In the genomic region with DNA sequence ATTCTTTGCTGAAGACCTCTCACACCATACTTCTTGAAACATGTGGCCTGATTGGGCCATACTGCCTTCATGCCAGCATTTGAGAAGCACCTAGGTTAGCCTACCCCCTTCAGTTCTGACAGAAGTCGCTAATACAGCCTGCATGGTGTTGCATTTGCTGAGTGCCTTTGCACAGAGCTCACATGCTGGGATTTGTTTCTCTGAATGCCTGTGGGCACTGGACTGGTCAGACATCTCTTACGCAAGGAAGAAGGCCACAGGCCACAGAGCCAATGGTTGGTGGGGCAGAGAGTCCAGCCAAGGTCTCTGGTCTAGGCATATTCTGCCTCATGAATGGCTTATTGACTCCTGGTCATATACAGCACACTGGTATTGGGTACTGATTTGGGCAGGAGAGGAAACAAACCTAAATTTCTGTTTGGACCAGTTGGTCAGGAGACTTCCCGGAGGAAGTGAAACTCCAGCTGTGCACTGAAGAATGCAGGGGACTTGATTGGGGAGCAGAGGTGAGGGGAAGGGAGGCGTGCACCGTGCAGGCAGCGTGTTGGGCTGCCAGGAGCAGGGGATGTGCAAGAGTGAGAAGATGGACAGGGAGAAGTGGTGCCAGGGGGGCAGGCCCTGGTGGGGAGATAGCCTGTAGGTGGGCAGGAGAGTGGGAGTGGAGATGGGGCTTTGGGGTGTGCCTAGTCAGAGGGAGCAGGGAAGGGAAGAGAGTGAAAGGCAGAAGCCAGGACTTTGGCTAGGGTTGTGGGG, we compare ENCODE assay signal across 11 cellular contexts. TPM values are rescaled to one million over a fixed set of nuclear protein-coding genes. Genes with fewer than 3 reads are reported as not detected.
DNase-seq lines count a peak whose midpoint lies in the region; ATAC-seq and TF ChIP-seq lines count a peak whose summit lies in the region.
"Had no signal": no experiment of that assay in that cellular context is flagged by ENCODE, and none has a peak within 500 bp of the region (broad histone marks: within the 10 kb centered on the region; RNA-seq: fewer than 3 reads in every experiment).

No MANE protein-coding gene starts in this region.

- intact Hi-C loops in CD4-positive, alpha-beta T cell (cut with DNase I, micrococcal nuclease): no loop called here

- no peak overlapping the region for H3K27ac Mint-ChIP-seq in activated CD8-positive, alpha-beta memory T cell treated with anti-CD3 and anti-CD28 coated beads, Interleukin-2, amount 10 ng/mL, durations not matched to agents 7 days and 5 days
- peak overlapping the region; percentile 28 for H3K27ac Mint-ChIP-seq in stimulated activated naive B cell treated with anti-CD40 and anti-IgM and Interleukin-4, amounts not matched to agents 10 μg/mL and 1 μg/mL and 100 μg/mL, for 72 hours
- no peak overlapping the region for H3K27ac Mint-ChIP-seq in CD4-positive, alpha-beta T cell
- H3K27ac Mint-ChIP-seq: activated naive CD4-positive, alpha-beta T cell treated with anti-CD3 and anti-CD28 coated beads, Interleukin-2, amount 10 ng/mL, durations not matched to agents 7 days and 5 days had no signal

- no peaks in the 10 kb centered on the region for H3K9me3 ChIP-seq in CD4-positive, alpha-beta T cell (ENCODE audit: control insufficient read depth, low read length)

- no peak overlapping the region for H3K27ac ChIP-seq in CD4-positive, alpha-beta T cell (ENCODE audit: low read depth, low read length)

- peaks cover 2% of the 10 kb centered on the region for H3K4me1 Mint-ChIP-seq in activated CD8-positive, alpha-beta memory T cell treated with anti-CD3 and anti-CD28 coated beads, Interleukin-2, amount 10 ng/mL, durations not matched to agents 7 days and 5 days
- peaks cover 21 to 31% of the 10 kb centered on the region in 2 donors for H3K4me1 Mint-ChIP-seq in stimulated activated naive B cell treated with anti-CD40 and anti-IgM and Interleukin-4, amounts not matched to agents 10 μg/mL and 1 μg/mL and 100 μg/mL, for 72 hours
- H3K4me1 Mint-ChIP-seq in CD4-positive, alpha-beta T cell (ENCODE audit: low read depth): no peaks in the 10 kb centered on the region
- H3K4me1 Mint-ChIP-seq: activated naive CD4-positive, alpha-beta T cell treated with anti-CD3 and anti-CD28 coated beads, Interleukin-2, amount 10 ng/mL, durations not matched to agents 7 days and 5 days had no signal

- CTCF ChIA-PET in activated CD8-positive, alpha-beta memory T cell treated with anti-CD3 and anti-CD28 coated beads, Interleukin-2, amount 10 ng/mL, durations not matched to agents 7 days and 5 days (lab: Charles Lee): no interaction called here
- CTCF ChIA-PET in CD4-positive, alpha-beta T cell (lab: Charles Lee): no interaction called here

- TF ChIP-seq CTCF in choroid plexus epithelial cell (conservative IDR thresholded peaks at IDR 0.05; ENCODE audit: low read depth, low read length): no peak
- TF ChIP-seq CTCF in CD4-positive, alpha-beta T cell (IDR thresholded peaks at IDR 0.05): no peak

- H3K4me3 Mint-ChIP-seq in activated CD8-positive, alpha-beta memory T cell treated with anti-CD3 and anti-CD28 coated beads, Interleukin-2, amount 10 ng/mL, durations not matched to agents 7 days and 5 days: no peak overlapping the region
- peak overlapping the region in 1 of 2 donors; percentile 0 for H3K4me3 Mint-ChIP-seq in stimulated activated naive B cell treated with anti-CD40 and anti-IgM and Interleukin-4, amounts not matched to agents 10 μg/mL and 1 μg/mL and 100 μg/mL, for 72 hours
- H3K4me3 Mint-ChIP-seq in CD4-positive, alpha-beta T cell: no peak overlapping the region
- H3K4me3 Mint-ChIP-seq: activated naive CD4-positive, alpha-beta T cell treated with anti-CD3 and anti-CD28 coated beads, Interleukin-2, amount 10 ng/mL, durations not matched to agents 7 days and 5 days had no signal

- no peaks in the 10 kb centered on the region for H3K27me3 ChIP-seq in CD4-positive, alpha-beta T cell (ENCODE audit: control insufficient read depth, insufficient read depth, low read length)

- H3K9me3 Mint-ChIP-seq in activated CD8-positive, alpha-beta memory T cell treated with anti-CD3 and anti-CD28 coated beads, Interleukin-2, amount 10 ng/mL, durations not matched to agents 7 days and 5 days (ENCODE audit: low read depth): no peaks in the 10 kb centered on the region
- no peaks in the 10 kb centered on the region for H3K9me3 Mint-ChIP-seq in stimulated activated naive B cell treated with anti-CD40 and anti-IgM and Interleukin-4, amounts not matched to agents 10 μg/mL and 1 μg/mL and 100 μg/mL, for 72 hours
- H3K9me3 Mint-ChIP-seq in CD4-positive, alpha-beta T cell: no peaks in the 10 kb centered on the region
- H3K9me3 Mint-ChIP-seq: activated naive CD4-positive, alpha-beta T cell treated with anti-CD3 and anti-CD28 coated beads, Interleukin-2, amount 10 ng/mL, durations not matched to agents 7 days and 5 days had no signal

- H3K36me3 Mint-ChIP-seq in activated CD8-positive, alpha-beta memory T cell treated with anti-CD3 and anti-CD28 coated beads, Interleukin-2, amount 10 ng/mL, durations not matched to agents 7 days and 5 days: peaks cover 18% of the 10 kb centered on the region
- H3K36me3 Mint-ChIP-seq in stimulated activated naive B cell treated with anti-CD40 and anti-IgM and Interleukin-4, amounts not matched to agents 10 μg/mL and 1 μg/mL and 100 μg/mL, for 72 hours: peaks cover 43 to 55% of the 10 kb centered on the region in 2 donors
- H3K36me3 Mint-ChIP-seq in CD4-positive, alpha-beta T cell (ENCODE audit: low read depth): peaks cover 84% of the 10 kb centered on the region

- H3K4me3 ChIP-seq in choroid plexus epithelial cell (ENCODE audit: low read depth, low read length): no peak overlapping the region

- POLR2A ChIA-PET in CD4-positive, alpha-beta T cell (lab: Charles Lee): no interaction called here

- no peak for ATAC-seq in activated CD8-positive, alpha-beta memory T cell treated with anti-CD3 and anti-CD28 coated beads, Interleukin-2, amount 10 ng/mL, durations not matched to agents 7 days and 5 days
- peak; percentile 44 for ATAC-seq in HG03432 (IDR thresholded peaks at IDR 0.05; ENCODE audit: unreplicated experiment)
- peak; percentile 77 to 86 for ATAC-seq in stimulated activated naive B cell treated with anti-CD40 and anti-IgM and Interleukin-4, amounts not matched to agents 10 μg/mL and 1 μg/mL and 100 μg/mL, for 72 hours (replicated peaks)
- no peak for ATAC-seq in CD4-positive, alpha-beta T cell (ENCODE audit: poor library complexity)

- H3K27me3 Mint-ChIP-seq in activated CD8-positive, alpha-beta memory T cell treated with anti-CD3 and anti-CD28 coated beads, Interleukin-2, amount 10 ng/mL, durations not matched to agents 7 days and 5 days: no peaks in the 10 kb centered on the region
- no peaks in the 10 kb centered on the region for H3K27me3 Mint-ChIP-seq in stimulated activated naive B cell treated with anti-CD40 and anti-IgM and Interleukin-4, amounts not matched to agents 10 μg/mL and 1 μg/mL and 100 μg/mL, for 72 hours
- H3K27me3 Mint-ChIP-seq in CD4-positive, alpha-beta T cell: no peaks in the 10 kb centered on the region
- H3K27me3 Mint-ChIP-seq: activated naive CD4-positive, alpha-beta T cell treated with anti-CD3 and anti-CD28 coated beads, Interleukin-2, amount 10 ng/mL, durations not matched to agents 7 days and 5 days had no signal

- peak; percentile 38 for DNase-seq in activated CD8-positive, alpha-beta memory T cell treated with anti-CD3 and anti-CD28 coated beads, Interleukin-2, amount 10 ng/mL, durations not matched to agents 7 days and 5 days
- no peak for DNase-seq in activated CD8-positive, alpha-beta memory T cell treated with anti-CD3 and anti-CD28 coated beads, Interleukin-2, amount 50 U/mL, for 48 hours
- DNase-seq in choroid plexus epithelial cell (ENCODE audit: low read depth): peak; percentile 61
- DNase-seq in stimulated activated naive B cell treated with anti-CD40 and anti-IgM and Interleukin-4, amounts not matched to agents 10 μg/mL and 1 μg/mL and 100 μg/mL, for 72 hours: no peak
- no peak for DNase-seq in CD4-positive, alpha-beta T cell
- DNase-seq in HuH-7.5 (ENCODE audit: low spot score): no peak
- DNase-seq in NCI-H2107 treated with DMSO at 0.1 percent for 48 hours (lab: John Stamatoyannopoulos, UW; ENCODE audit: unreplicated experiment): no peak
- DNase-seq: activated naive CD4-positive, alpha-beta T cell treated with anti-CD3 and anti-CD28 coated beads, Interleukin-2, amount 10 ng/mL, durations not matched to agents 7 days and 5 days; mesendoderm; SHP77 had no signal

RNA-seq across cellular contexts. Expression of gene URB2, which starts 18.1 kb away (rescaled TPM):
- 10 to 100 TPM; 13.5 to 18.7 TPM for total RNA-seq in activated CD8-positive, alpha-beta memory T cell treated with anti-CD3 and anti-CD28 coated beads, Interleukin-2, amount 10 ng/mL, durations not matched to agents 7 days and 5 days
- 1 to 10 TPM; 4.1 to 4.2 TPM for total RNA-seq in CD4-positive, alpha-beta T cell

RNA-seq across cellular contexts. Expression of gene TAF5L, which starts 18.2 kb away (rescaled TPM):
- total RNA-seq in activated CD8-positive, alpha-beta memory T cell treated with anti-CD3 and anti-CD28 coated beads, Interleukin-2, amount 10 ng/mL, durations not matched to agents 7 days and 5 days: 10 to 100 TPM; 24.9 to 29.7 TPM
- 10 to 100 TPM; 19.5 to 21.9 TPM for total RNA-seq in CD4-positive, alpha-beta T cell

Comparison
In these comparisons a context has a peak if more than half of its experiments do, and no peak if none do; other contexts are left out.
1. DNase-seq: peak in activated CD8-positive, alpha-beta memory T cell treated with anti-CD3 and anti-CD28 coated beads, Interleukin-2, amount 10 ng/mL, durations not matched to agents 7 days and 5 days (single experiment) and choroid plexus epithelial cell (single experiment); none in activated CD8-positive, alpha-beta memory T cell treated with anti-CD3 and anti-CD28 coated beads, Interleukin-2, amount 50 U/mL, for 48 hours (single experiment), stimulated activated naive B cell treated with anti-CD40 and anti-IgM and Interleukin-4, amounts not matched to agents 10 μg/mL and 1 μg/mL and 100 μg/mL, for 72 hours (single experiment), CD4-positive, alpha-beta T cell (0 of 10), HuH-7.5 (single experiment) and NCI-H2107 treated with DMSO at 0.1 percent for 48 hours (single experiment).
2. ATAC-seq: peak in HG03432 (single experiment) and stimulated activated naive B cell treated with anti-CD40 and anti-IgM and Interleukin-4, amounts not matched to agents 10 μg/mL and 1 μg/mL and 100 μg/mL, for 72 hours (2 of 2); none in activated CD8-positive, alpha-beta memory T cell treated with anti-CD3 and anti-CD28 coated beads, Interleukin-2, amount 10 ng/mL, durations not matched to agents 7 days and 5 days (single experiment) and CD4-positive, alpha-beta T cell (single experiment).